In genomic region chr3:67384790-67385397, GRCh38 we compare ENCODE assay signal across 8 cellular contexts.
DNase-seq lines count a peak whose midpoint lies in the region; ATAC-seq and TF ChIP-seq lines count a peak whose summit lies in the region.

No MANE protein-coding gene starts in this region.

- peaks cover 0 to 35% (median 14%) of the 10 kb centered on the region in 9 donors for H3K4me1 ChIP-seq in heart right ventricle

- no peak overlapping the region for H3K4me3 Mint-ChIP-seq in T-helper 2 cell treated with Interferon-gamma antibody and Interleukin-4, amounts not matched to agents 5 μg/mL and 100 μg/mL, for 36 hours

- TF ChIP-seq CTCF in AG09309 (IDR thresholded peaks at IDR 0.05; ENCODE audit: control insufficient read depth, insufficient read depth, low read depth, low read length, missing control alignments) (peak; percentile 60), heart right ventricle (IDR thresholded peaks at IDR 0.05) (peak in 8 of 9 donors; percentile 6 to 62 (median 55))

- peaks cover 3% of the 10 kb centered on the region for H3K9me3 Mint-ChIP-seq in T-helper 2 cell treated with Interferon-gamma antibody and Interleukin-4, amounts not matched to agents 5 μg/mL and 100 μg/mL, for 36 hours

- no peaks in the 10 kb centered on the region for H3K27me3 ChIP-seq in heart right ventricle

- 64 to 70% methylated on average over 10 of the region's 10 CpGs for WGBS in heart right ventricle, 2 donors

- no peak overlapping the region for H3K27ac ChIP-seq in heart right ventricle

- H3K9me3 ChIP-seq in heart right ventricle = no peaks in the 10 kb centered on the region

- H3K27me3 Mint-ChIP-seq in T-helper 2 cell treated with Interferon-gamma antibody and Interleukin-4, amounts not matched to agents 5 μg/mL and 100 μg/mL, for 36 hours (ENCODE audit: low read depth) = no peaks in the 10 kb centered on the region

- ATAC-seq in GM19397 (IDR thresholded peaks at IDR 0.05; ENCODE audit: unreplicated experiment) (peak; percentile 42), heart right ventricle (peak in 7 of 8 donors; percentile 25 to 77 (median 67))

- no peak overlapping the region for H3K4me3 ChIP-seq in AG09309 (ENCODE audit: control insufficient read depth, low read depth, low read length)
- no peak overlapping the region for H3K4me3 ChIP-seq in heart right ventricle

- intact Hi-C loops in heart right ventricle (cut with DNase I) = loop anchor here in 9 of 10 donors (5.0 to 10.0 kb wide), 5 partner anchors 400 to 1492 kb away; no protein-coding TSS in a partner anchor

- DNase-seq in AG09309 (ENCODE audit: low read depth) (no peak), NCI-H82 (lab: John Stamatoyannopoulos, UW) (peak; percentile 80), heart right ventricle (peak; percentile 9 to 17), DMS79 (lab: John Stamatoyannopoulos, UW) (no peak)
- peak; percentile 52 to 57 for DNase-seq in activated T-cell treated with anti-CD3 and anti-CD28 coated beads, Interleukin-2, amount 50 U/mL, for 48 hours
- peak; percentile 12 to 23 for DNase-seq in stimulated activated CD4-positive, alpha-beta T cell treated with anti-CD3 and anti-CD28 coated beads, Interleukin-1b, Interleukin-23, amount 100 ng/mL, for 4 hours (ENCODE audit: low read depth in 2 of 2)
- no peak for DNase-seq in T-helper 2 cell treated with Interferon-gamma antibody and Interleukin-4, amounts not matched to agents 5 μg/mL and 100 μg/mL, for 36 hours (ENCODE audit: low spot score)

- H3K36me3 ChIP-seq in heart right ventricle = peaks cover 0 to 9% (median 0%) of the 10 kb centered on the region in 9 donors

- H3K27ac Mint-ChIP-seq in T-helper 2 cell treated with Interferon-gamma antibody and Interleukin-4, amounts not matched to agents 5 μg/mL and 100 μg/mL, for 36 hours = no peak overlapping the region

- peaks cover 13% of the 10 kb centered on the region for H3K4me1 Mint-ChIP-seq in T-helper 2 cell treated with Interferon-gamma antibody and Interleukin-4, amounts not matched to agents 5 μg/mL and 100 μg/mL, for 36 hours (ENCODE audit: low read depth)

- peaks cover 25% of the 10 kb centered on the region for H3K36me3 Mint-ChIP-seq in T-helper 2 cell treated with Interferon-gamma antibody and Interleukin-4, amounts not matched to agents 5 μg/mL and 100 μg/mL, for 36 hours (ENCODE audit: low read depth)

Comparison
In these comparisons a context has a peak if more than half of its experiments do, and no peak if none do; other contexts are left out.
1. DNase-seq: peak in NCI-H82 (single experiment), activated T-cell treated with anti-CD3 and anti-CD28 coated beads, Interleukin-2, amount 50 U/mL, for 48 hours (2 of 2), heart right ventricle (2 of 2) and stimulated activated CD4-positive, alpha-beta T cell treated with anti-CD3 and anti-CD28 coated beads, Interleukin-1b, Interleukin-23, amount 100 ng/mL, for 4 hours (2 of 2); none in AG09309 (single experiment), DMS79 (single experiment) and T-helper 2 cell treated with Interferon-gamma antibody and Interleukin-4, amounts not matched to agents 5 μg/mL and 100 μg/mL, for 36 hours (single experiment).